ENCODE assay signal across 10 cellular contexts in the genomic region with DNA sequence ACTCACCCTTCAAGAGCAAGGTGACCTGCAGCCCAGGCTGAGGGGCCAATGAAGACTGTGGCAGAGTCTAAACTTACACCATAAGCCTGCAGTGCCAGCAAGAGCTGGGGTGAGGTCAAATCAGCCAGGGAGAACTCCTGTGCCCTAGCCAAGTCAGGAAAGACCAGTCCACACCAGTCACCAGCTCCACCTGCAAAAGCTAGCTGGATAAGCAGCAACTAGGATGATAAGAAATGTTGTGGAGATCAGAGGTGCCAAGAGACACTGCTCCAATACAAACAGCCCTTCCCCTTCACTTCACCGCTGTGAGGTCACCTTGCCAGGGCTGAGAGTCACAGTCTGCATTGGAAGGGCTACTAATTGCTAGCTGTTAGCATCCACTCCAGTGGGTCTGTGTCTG. TPM values are rescaled to one million over a fixed set of nuclear protein-coding genes. Genes with fewer than 3 reads are reported as not detected.
DNase-seq lines count a peak whose midpoint lies in the region; ATAC-seq, FAIRE-seq and TF ChIP-seq lines count a peak whose summit lies in the region.
"Had no signal": no experiment of that assay in that cellular context is flagged by ENCODE, and none has a peak within 500 bp of the region (broad histone marks: within the 10 kb centered on the region; RNA-seq: fewer than 3 reads in every experiment).

No MANE protein-coding gene starts in this region.

- H3K27ac Mint-ChIP-seq in naive B cell, result peak overlapping the region in 2 of 6 donors; percentile 34 to 65
- H3K27ac Mint-ChIP-seq in activated T-helper 1 cell treated with anti-CD3 and anti-CD28 coated beads, Interleukin-12 subunit alpha, Interleukin-12 subunit beta, Interleukin-2, Interleukin-4 antibody, amounts not matched to agents 30 ng/mL and 10 ng/mL and 1 ng/mL, durations not matched to agents 14 hours and 24 hours and 36 hours, result no peak overlapping the region

- H3K36me3 Mint-ChIP-seq in naive B cell, result peaks cover 0 to 6% of the 10 kb centered on the region in 2 donors
- H3K36me3 Mint-ChIP-seq in activated T-helper 1 cell treated with anti-CD3 and anti-CD28 coated beads, Interleukin-12 subunit alpha, Interleukin-12 subunit beta, Interleukin-2, Interleukin-4 antibody, amounts not matched to agents 30 ng/mL and 10 ng/mL and 1 ng/mL, durations not matched to agents 14 hours and 24 hours and 36 hours (ENCODE audit: low read depth), result no peaks in the 10 kb centered on the region

- intact Hi-C loops in activated T-helper 1 cell treated with anti-CD3 and anti-CD28 coated beads, Interleukin-12 subunit alpha, Interleukin-12 subunit beta, Interleukin-2, Interleukin-4 antibody, amounts not matched to agents 30 ng/mL and 10 ng/mL and 1 ng/mL, durations not matched to agents 14 hours and 24 hours and 36 hours (cut with micrococcal nuclease), result loop anchor here (1.0 to 10.0 kb wide), 5 partner anchors 12 to 627 kb away; a partner anchor contains a TSS

- peak overlapping the region; percentile 91 for H3K27ac ChIP-seq in OCI-LY3 (ENCODE audit: low read length)

- ATAC-seq in GM18909 (IDR thresholded peaks at IDR 0.05; ENCODE audit: poor library complexity, unreplicated experiment), result peak; percentile 20
- ATAC-seq in HG02852 (IDR thresholded peaks at IDR 0.05; ENCODE audit: unreplicated experiment), result peak; percentile 6
- peak; percentile 35 to 37 for ATAC-seq in naive B cell (ENCODE audit: low read depth in 2 of 2)

- H3K27me3 Mint-ChIP-seq in naive B cell, result peaks cover 8 to 18% (median 11%) of the 10 kb centered on the region in 3 donors
- peaks cover 63% of the 10 kb centered on the region for H3K27me3 Mint-ChIP-seq in activated T-helper 1 cell treated with anti-CD3 and anti-CD28 coated beads, Interleukin-12 subunit alpha, Interleukin-12 subunit beta, Interleukin-2, Interleukin-4 antibody, amounts not matched to agents 30 ng/mL and 10 ng/mL and 1 ng/mL, durations not matched to agents 14 hours and 24 hours and 36 hours (ENCODE audit: insufficient read depth)

- H3K4me3 ChIP-seq in OCI-LY3 (ENCODE audit: low read length), result peak overlapping the region; percentile 45

- no peak for TF ChIP-seq CTCF in OCI-LY3 (IDR thresholded peaks at IDR 0.05; ENCODE audit: low read depth, low read length)

- no peak for FAIRE-seq in GM12892 (lab: Jason Lieb, UNC)

- H3K4me2 ChIP-seq in OCI-LY3 (ENCODE audit: low read length), result peak overlapping the region; percentile 84

- no peaks in the 10 kb centered on the region for H3K79me2 ChIP-seq in OCI-LY3 (ENCODE audit: low read length)

- peak overlapping the region; percentile 63 for H3K9ac ChIP-seq in OCI-LY3 (ENCODE audit: low read length)

- no peaks in the 10 kb centered on the region for H3K36me3 ChIP-seq in OCI-LY3 (replicated peaks; ENCODE audit: low read depth, low read length)

- H4K20me1 ChIP-seq in OCI-LY3 (ENCODE audit: insufficient read depth, low read length), result no peaks in the 10 kb centered on the region

- peaks cover 80% of the 10 kb centered on the region for H3K4me1 ChIP-seq in OCI-LY3 (ENCODE audit: low read length)

- peak overlapping the region in 7 of 8 donors; percentile 57 to 85 (median 79) for H3K4me3 Mint-ChIP-seq in naive B cell
- H3K4me3 Mint-ChIP-seq in activated T-helper 1 cell treated with anti-CD3 and anti-CD28 coated beads, Interleukin-12 subunit alpha, Interleukin-12 subunit beta, Interleukin-2, Interleukin-4 antibody, amounts not matched to agents 30 ng/mL and 10 ng/mL and 1 ng/mL, durations not matched to agents 14 hours and 24 hours and 36 hours, result no peak overlapping the region

- peaks cover 42 to 68% (median 63%) of the 10 kb centered on the region in 3 donors for H3K4me1 Mint-ChIP-seq in naive B cell
- H3K4me1 Mint-ChIP-seq in activated T-helper 1 cell treated with anti-CD3 and anti-CD28 coated beads, Interleukin-12 subunit alpha, Interleukin-12 subunit beta, Interleukin-2, Interleukin-4 antibody, amounts not matched to agents 30 ng/mL and 10 ng/mL and 1 ng/mL, durations not matched to agents 14 hours and 24 hours and 36 hours (ENCODE audit: low read depth), result peaks cover 31% of the 10 kb centered on the region

- no peaks in the 10 kb centered on the region for H3K9me3 ChIP-seq in OCI-LY3 (ENCODE audit: insufficient read depth, low read length)

- TF ChIP-seq POLR2A in erythroblast (IDR thresholded peaks at IDR 0.05; ENCODE audit: low read length) (no peak), GM12892 (IDR thresholded peaks at IDR 0.05; ENCODE audit: low read depth, low read length) (no peak)

- H3K27me3 ChIP-seq in OCI-LY3 (ENCODE audit: low read depth, low read length), result peaks cover 2% of the 10 kb centered on the region; the same call in 1 of the 2 replicates

- DNase-seq in naive B cell (peak; percentile 37), NCI-H1694 (lab: John Stamatoyannopoulos, UW) (no peak), erythroblast (lab: John Stamatoyannopoulos, UW) (no peak), GM12892 (ENCODE audit: insufficient read length) (no peak)
- no peak for DNase-seq in activated T-helper 1 cell treated with anti-CD3 and anti-CD28 coated beads, Interleukin-12 subunit alpha, Interleukin-12 subunit beta, Interleukin-2, Interleukin-4 antibody, amounts not matched to agents 30 ng/mL and 10 ng/mL and 1 ng/mL, durations not matched to agents 14 hours and 24 hours and 36 hours (ENCODE audit: low spot score)
- DNase-seq: NCI-H510A treated with DMSO at 0.1 percent for 48 hours had no signal

- no peaks in the 10 kb centered on the region for H3K9me3 Mint-ChIP-seq in naive B cell
- no peaks in the 10 kb centered on the region for H3K9me3 Mint-ChIP-seq in activated T-helper 1 cell treated with anti-CD3 and anti-CD28 coated beads, Interleukin-12 subunit alpha, Interleukin-12 subunit beta, Interleukin-2, Interleukin-4 antibody, amounts not matched to agents 30 ng/mL and 10 ng/mL and 1 ng/mL, durations not matched to agents 14 hours and 24 hours and 36 hours
- H3K9me3 Mint-ChIP-seq: activated T-helper 2 cell treated with anti-CD3 and anti-CD28 coated beads, Interferon-gamma antibody, Interleukin-2, Interleukin-4, amounts not matched to agents 10 μg/mL and 5 μg/mL and 100 μg/mL, durations not matched to agents 14 hours and 24 hours and 36 hours had no signal

- no peak overlapping the region for H2AFZ ChIP-seq in OCI-LY3 (ENCODE audit: low read depth, low read length)

RNA-seq across cellular contexts. Expression of a gene that starts 31.3 kb away (rescaled TPM):
- polyA plus RNA-seq in naive B cell (ENCODE audit: low read depth in 6 of 6), result under 1 TPM in 2 of 6 donors, not detected in 4; 0.29 to 0.66 TPM
- 1.0 TPM for polyA plus RNA-seq in GM12892 (2012; ENCODE audit: missing spikeins)
- 2.0 and 2.5 TPM in 2 replicates for total RNA-seq in activated T-helper 1 cell treated with anti-CD3 and anti-CD28 coated beads, Interleukin-12 subunit alpha, Interleukin-12 subunit beta, Interleukin-2, Interleukin-4 antibody, amounts not matched to agents 30 ng/mL and 10 ng/mL and 1 ng/mL, durations not matched to agents 14 hours and 24 hours and 36 hours

RNA-seq across cellular contexts. Expression of a gene that starts 31.4 kb away (rescaled TPM):
- not detected for polyA plus RNA-seq in naive B cell (ENCODE audit: low read depth in 6 of 6)
- polyA plus RNA-seq in GM12892 (2012; ENCODE audit: missing spikeins), result 0.15 TPM
- total RNA-seq in activated T-helper 1 cell treated with anti-CD3 and anti-CD28 coated beads, Interleukin-12 subunit alpha, Interleukin-12 subunit beta, Interleukin-2, Interleukin-4 antibody, amounts not matched to agents 30 ng/mL and 10 ng/mL and 1 ng/mL, durations not matched to agents 14 hours and 24 hours and 36 hours, result not detected in 2 replicates
- total RNA-seq: activated T-helper 2 cell treated with anti-CD3 and anti-CD28 coated beads, Interferon-gamma antibody, Interleukin-2, Interleukin-4, amounts not matched to agents 10 μg/mL and 5 μg/mL and 100 μg/mL, durations not matched to agents 14 hours and 24 hours and 36 hours had no signal
